In genomic region chr9:73152445-73152844, GRCh38 we compare ENCODE assay signal across 8 cellular contexts. TPM values are rescaled to one million over a fixed set of nuclear protein-coding genes. Genes with fewer than 3 reads are reported as not detected.
A peak's percentile ranks its signal among the peaks of the same experiment; 100 is the strongest.
DNase-seq lines count a peak whose midpoint lies in the region; ATAC-seq and TF ChIP-seq lines count a peak whose summit lies in the region.

No MANE protein-coding gene starts in this region.

- H3K4me1 Mint-ChIP-seq in activated CD4-positive, alpha-beta memory T cell treated with anti-CD3 and anti-CD28 coated beads, Interleukin-2, amount 10 ng/mL, durations not matched to agents 7 days and 5 days: peaks cover 76% of the 10 kb centered on the region
- peaks cover 19% of the 10 kb centered on the region for H3K4me1 Mint-ChIP-seq in stimulated activated memory B cell treated with anti-CD40 and anti-IgM and Interleukin-4, amounts not matched to agents 10 μg/mL and 1 μg/mL and 100 μg/mL, for 72 hours

- H3F3A ChIP-seq in smooth muscle cell (ENCODE audit: low read depth): peaks cover 29% of the 10 kb centered on the region

- WGBS in heart left ventricle, 4 donors: 40 to 50% (median 43%) methylated on average over 1 of the region's 1 CpG
- 0% methylated on average over 1 of the region's 1 CpG for WGBS in smooth muscle cell (ENCODE audit: low lambda C conversion rate)

- H3K36me3 Mint-ChIP-seq in activated CD4-positive, alpha-beta memory T cell treated with anti-CD3 and anti-CD28 coated beads, Interleukin-2, amount 10 ng/mL, durations not matched to agents 7 days and 5 days (ENCODE audit: low read depth): peaks cover 22% of the 10 kb centered on the region
- no peaks in the 10 kb centered on the region for H3K36me3 Mint-ChIP-seq in stimulated activated memory B cell treated with anti-CD40 and anti-IgM and Interleukin-4, amounts not matched to agents 10 μg/mL and 1 μg/mL and 100 μg/mL, for 72 hours

- intact Hi-C loops in heart left ventricle (cut with DNase I): loop anchor here in 2 of 10 donors (1.0 to 10.0 kb wide), 2 partner anchors 20 to 788 kb away; partner anchors contain the start of gene ZFAND5 (in 1 of the 2)

- H2AFZ ChIP-seq in smooth muscle cell (ENCODE audit: low read depth): no peak overlapping the region

- H3K79me2 ChIP-seq in smooth muscle cell (ENCODE audit: low read depth): peaks cover 63% of the 10 kb centered on the region

- POLR2A ChIA-PET in activated CD4-positive, alpha-beta memory T cell treated with anti-CD3 and anti-CD28 coated beads, Interleukin-2, amount 10 ng/mL, durations not matched to agents 7 days and 5 days (lab: Charles Lee): interaction anchor here (1.0 to 3.4 kb wide), 10 partner anchors 9 to 1385 kb away, joined by 3 to 22 read pairs (median 4); no protein-coding TSS in a partner anchor

- H3K27ac ChIP-seq in heart left ventricle (peak overlapping the region; percentile 18 to 89 (median 76)), smooth muscle cell (ENCODE audit: low read depth) (peak overlapping the region; percentile 97)

- peak overlapping the region; percentile 96 for H3K4me2 ChIP-seq in smooth muscle cell

- TF ChIP-seq CTCF in heart left ventricle (IDR thresholded peaks at IDR 0.05) (no peak), smooth muscle cell (IDR thresholded peaks at IDR 0.05; ENCODE audit: borderline replicate concordance, insufficient read depth, poor library complexity, severe bottlenecking) (no peak)

- H3K9me3 Mint-ChIP-seq in activated CD4-positive, alpha-beta memory T cell treated with anti-CD3 and anti-CD28 coated beads, Interleukin-2, amount 10 ng/mL, durations not matched to agents 7 days and 5 days: no peaks in the 10 kb centered on the region
- H3K9me3 Mint-ChIP-seq in stimulated activated memory B cell treated with anti-CD40 and anti-IgM and Interleukin-4, amounts not matched to agents 10 μg/mL and 1 μg/mL and 100 μg/mL, for 72 hours: no peaks in the 10 kb centered on the region

- H4K20me1 ChIP-seq in smooth muscle cell (ENCODE audit: low read depth): peaks cover 48% of the 10 kb centered on the region

- H3K27me3 Mint-ChIP-seq in activated CD4-positive, alpha-beta memory T cell treated with anti-CD3 and anti-CD28 coated beads, Interleukin-2, amount 10 ng/mL, durations not matched to agents 7 days and 5 days: no peaks in the 10 kb centered on the region
- H3K27me3 Mint-ChIP-seq in stimulated activated memory B cell treated with anti-CD40 and anti-IgM and Interleukin-4, amounts not matched to agents 10 μg/mL and 1 μg/mL and 100 μg/mL, for 72 hours: no peaks in the 10 kb centered on the region

- peak overlapping the region; percentile 16 to 70 (median 53) for H3K4me3 ChIP-seq in heart left ventricle
- peak overlapping the region; percentile 69 for H3K4me3 ChIP-seq in smooth muscle cell

- H3K36me3 ChIP-seq in heart left ventricle: peaks cover 0 to 5% (median 0%) of the 10 kb centered on the region in 9 donors
- no peaks in the 10 kb centered on the region for H3K36me3 ChIP-seq in smooth muscle cell (ENCODE audit: low read depth)

- H3K9ac ChIP-seq in smooth muscle cell (ENCODE audit: low read depth): peak overlapping the region; percentile 96

- TF ChIP-seq POLR2A in heart left ventricle (IDR thresholded peaks at IDR 0.05): no peak

- CTCF ChIA-PET in activated CD4-positive, alpha-beta memory T cell treated with anti-CD3 and anti-CD28 coated beads, Interleukin-2, amount 10 ng/mL, durations not matched to agents 7 days and 5 days (lab: Charles Lee): interaction anchor here (1.0 to 1.4 kb wide), 4 partner anchors 21 to 1876 kb away, joined by 3 to 6 read pairs (median 3); no protein-coding TSS in a partner anchor

- H3K27me3 ChIP-seq in heart left ventricle (no peaks in the 10 kb centered on the region), smooth muscle cell (ENCODE audit: low read depth) (no peaks in the 10 kb centered on the region)

- DNase-seq in HT-29 (ENCODE audit: low spot score) (peak; percentile 48), heart left ventricle (no peak), smooth muscle cell (lab: John Stamatoyannopoulos, UW; ENCODE audit: unreplicated experiment) (no peak), NCI-H510A (lab: John Stamatoyannopoulos, UW) (no peak)
- no peak for DNase-seq in activated CD4-positive, alpha-beta memory T cell treated with anti-CD3 and anti-CD28 coated beads, Interleukin-2, amount 10 ng/mL, durations not matched to agents 7 days and 5 days
- DNase-seq in stimulated activated CD8-positive, alpha-beta memory T cell treated with anti-CD3 and anti-CD28 coated beads, Interleukin-4, amount 100 ng/mL, for 48 hours: no peak

- no peaks in the 10 kb centered on the region for H3K9me3 ChIP-seq in heart left ventricle
- H3K9me3 ChIP-seq in smooth muscle cell (replicated peaks; ENCODE audit: low read depth): no peaks in the 10 kb centered on the region

- H3K4me1 ChIP-seq in heart left ventricle (peaks cover 0 to 76% (median 36%) of the 10 kb centered on the region in 12 donors), smooth muscle cell (ENCODE audit: low read depth) (peaks cover 23% of the 10 kb centered on the region)

- H3K4me3 Mint-ChIP-seq in activated CD4-positive, alpha-beta memory T cell treated with anti-CD3 and anti-CD28 coated beads, Interleukin-2, amount 10 ng/mL, durations not matched to agents 7 days and 5 days: peak overlapping the region; percentile 88
- H3K4me3 Mint-ChIP-seq in stimulated activated memory B cell treated with anti-CD40 and anti-IgM and Interleukin-4, amounts not matched to agents 10 μg/mL and 1 μg/mL and 100 μg/mL, for 72 hours: no peak overlapping the region

- ATAC-seq in heart left ventricle: peak in 2 of 4 donors; percentile 55 to 59
- ATAC-seq in stimulated activated memory B cell treated with anti-CD40 and anti-IgM and Interleukin-4, amounts not matched to agents 10 μg/mL and 1 μg/mL and 100 μg/mL, for 72 hours: no peak
- no peak for ATAC-seq in GM18519 (IDR thresholded peaks at IDR 0.05; ENCODE audit: low FRiP score, unreplicated experiment)

- H3K27ac Mint-ChIP-seq in activated CD4-positive, alpha-beta memory T cell treated with anti-CD3 and anti-CD28 coated beads, Interleukin-2, amount 10 ng/mL, durations not matched to agents 7 days and 5 days: peak overlapping the region; percentile 90
- no peak overlapping the region for H3K27ac Mint-ChIP-seq in stimulated activated memory B cell treated with anti-CD40 and anti-IgM and Interleukin-4, amounts not matched to agents 10 μg/mL and 1 μg/mL and 100 μg/mL, for 72 hours

RNA-seq across cellular contexts. Expression of gene ANXA1, which starts 0.8 kb away (rescaled TPM):
- 171 and 192 TPM in 2 replicates for total RNA-seq in HT-29 (2014; rRNA removed; shearing (Covaris generic))
- 100 to 1,000 TPM; 204 TPM for total RNA-seq in activated CD4-positive, alpha-beta memory T cell treated with anti-CD3 and anti-CD28 coated beads, Interleukin-2, amount 10 ng/mL, durations not matched to agents 7 days and 5 days
- 100 to 1,000 TPM in 3 of 9 donors, 10 to 100 TPM in 6; 29.4 to 139 (median 51.1) TPM for total RNA-seq in heart left ventricle
- 10 to 100 TPM; 52.7 to 89.9 TPM for polyA plus RNA-seq in heart left ventricle
- 897 and 967 TPM in 2 replicates for total RNA-seq in smooth muscle cell
- 266 and 573 TPM in 2 replicates for polyA plus RNA-seq in smooth muscle cell
